Comparison of ENCODE assay signal across 10 cellular contexts in the genomic region with DNA sequence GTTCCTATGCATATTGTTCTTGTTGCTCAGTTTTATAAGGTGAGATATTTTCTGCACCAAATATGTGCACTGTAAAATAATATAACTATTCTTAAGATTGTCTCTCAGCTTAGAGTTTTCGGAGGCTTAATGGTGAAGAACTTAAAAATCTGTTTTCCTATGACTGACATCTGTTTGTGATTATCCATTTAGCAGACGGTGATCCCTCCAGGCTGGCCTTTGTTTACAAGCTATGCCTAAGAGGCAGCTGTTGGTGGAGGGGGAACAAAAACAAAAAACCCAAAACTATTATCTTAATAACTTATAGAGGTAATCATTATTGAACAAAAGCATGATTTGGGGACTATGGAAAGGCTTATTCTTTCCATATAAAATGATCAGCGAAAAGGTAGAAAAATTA. TPM values are rescaled to one million over a fixed set of nuclear protein-coding genes. Genes with fewer than 3 reads are reported as not detected.
A peak's percentile ranks its signal among the peaks of the same experiment; 100 is the strongest.
DNase-seq lines count a peak whose midpoint lies in the region; ATAC-seq and TF ChIP-seq lines count a peak whose summit lies in the region.
"Had no signal": no experiment of that assay in that cellular context is flagged by ENCODE, and none has a peak within 500 bp of the region (broad histone marks: within the 10 kb centered on the region; RNA-seq: fewer than 3 reads in every experiment).

No MANE protein-coding gene starts in this region.

- H3K9me3 ChIP-seq in suprapubic skin, result no peaks in the 10 kb centered on the region

- peaks cover 4% of the 10 kb centered on the region in 2 donors for H3K9me3 Mint-ChIP-seq in activated T-cell treated with anti-CD3 and anti-CD28 coated beads, Interleukin-2, amount 50 U/mL, for 72 hours
- H3K9me3 Mint-ChIP-seq in progenitor cell of endocrine pancreas (ENCODE audit: low read depth), result peaks cover 12% of the 10 kb centered on the region

- no peak for TF ChIP-seq EP300 in suprapubic skin (IDR thresholded peaks at IDR 0.05)

- no peak for TF ChIP-seq CTCF in suprapubic skin (IDR thresholded peaks at IDR 0.05)
- no peak for TF ChIP-seq CTCF in progenitor cell of endocrine pancreas (IDR thresholded peaks at IDR 0.05; ENCODE audit: unreplicated experiment)

- peaks cover 47% of the 10 kb centered on the region for H3K4me1 Mint-ChIP-seq in activated T-cell treated with anti-CD3 and anti-CD28 coated beads, Interleukin-2, amount 50 U/mL, for 72 hours (ENCODE audit: low read depth)
- H3K4me1 Mint-ChIP-seq in progenitor cell of endocrine pancreas (ENCODE audit: low read depth), result no peaks in the 10 kb centered on the region

- H3K27ac ChIP-seq in suprapubic skin, result peak overlapping the region; percentile 51

- H3K27me3 ChIP-seq in suprapubic skin, result no peaks in the 10 kb centered on the region

- no peak for DNase-seq in activated T-cell treated with anti-CD3 and anti-CD28 coated beads, Interleukin-2, amount 50 U/mL, for 72 hours
- DNase-seq in activated T-cell treated with anti-CD3 and anti-CD28 coated beads, Interleukin-2, amount 50 U/mL, for 48 hours, result no peak
- DNase-seq in RPMI7951 (ENCODE audit: low read depth), result peak; percentile 53
- DNase-seq in fibroblast of gingiva (ENCODE audit: low read depth), result peak; percentile 53
- no peak for DNase-seq in suprapubic skin (ENCODE audit: low spot score in 2 of 2)
- no peak for DNase-seq in activated CD4-positive, alpha-beta T cell treated with anti-CD3 and anti-CD28 coated beads for 48 hours
- DNase-seq in progenitor cell of endocrine pancreas (ENCODE audit: low spot score, unreplicated experiment), result no peak
- DNase-seq: effector CD8-positive, alpha-beta T cell; NCI-H1048 had no signal

- H3K4me3 Mint-ChIP-seq in activated T-cell treated with anti-CD3 and anti-CD28 coated beads, Interleukin-2, amount 50 U/mL, for 72 hours, result peak overlapping the region; percentile 72 to 93
- no peak overlapping the region for H3K4me3 Mint-ChIP-seq in progenitor cell of endocrine pancreas (ENCODE audit: low read depth)

- WGBS in suprapubic skin, result 65% methylated on average over 3 of the region's 3 CpGs

- H3K36me3 ChIP-seq in suprapubic skin, result no peaks in the 10 kb centered on the region

- no peak for TF ChIP-seq POLR2A in suprapubic skin (IDR thresholded peaks at IDR 0.05)

- H3K4me1 ChIP-seq in suprapubic skin, result peaks cover 15% of the 10 kb centered on the region

- H3K4me3 ChIP-seq in suprapubic skin, result peak overlapping the region; percentile 28

- no peaks in the 10 kb centered on the region for H3K27me3 Mint-ChIP-seq in activated T-cell treated with anti-CD3 and anti-CD28 coated beads, Interleukin-2, amount 50 U/mL, for 72 hours (ENCODE audit: low read depth)
- no peaks in the 10 kb centered on the region for H3K27me3 Mint-ChIP-seq in progenitor cell of endocrine pancreas

- ATAC-seq in activated T-cell treated with anti-CD3 and anti-CD28 coated beads, Interleukin-2, amount 50 U/mL, for 72 hours (replicated peaks in 1 of 2), result no peak
- ATAC-seq in HG03095 (IDR thresholded peaks at IDR 0.05; ENCODE audit: unreplicated experiment), result no peak

- peaks cover 1 to 8% of the 10 kb centered on the region in 2 donors for H3K36me3 Mint-ChIP-seq in activated T-cell treated with anti-CD3 and anti-CD28 coated beads, Interleukin-2, amount 50 U/mL, for 72 hours (ENCODE audit: insufficient read depth in 2 of 2)
- no peaks in the 10 kb centered on the region for H3K36me3 Mint-ChIP-seq in progenitor cell of endocrine pancreas (ENCODE audit: insufficient read depth)

- peak overlapping the region; percentile 97 for H3K27ac Mint-ChIP-seq in activated T-cell treated with anti-CD3 and anti-CD28 coated beads, Interleukin-2, amount 50 U/mL, for 72 hours
- H3K27ac Mint-ChIP-seq in progenitor cell of endocrine pancreas, result no peak overlapping the region

RNA-seq across cellular contexts. Expression of a gene that starts 0.7 kb away (rescaled TPM):
- total RNA-seq in activated T-cell treated with anti-CD3 and anti-CD28 coated beads, Interleukin-2, amount 50 U/mL, for 72 hours, result 1 to 10 TPM; 1.3 to 3.0 TPM
- 10.7 and 16.2 TPM in 2 replicates for total RNA-seq in RPMI7951 (2014; rRNA removed; shearing (Covaris generic))
- 1 to 10 TPM in 2 of 4 donors, under 1 TPM in 2; 0.49 to 2.2 (median 0.99) TPM for total RNA-seq in suprapubic skin
- total RNA-seq in progenitor cell of endocrine pancreas, result not detected in 2 replicates

Comparison
In these comparisons a context has a peak if more than half of its experiments do, and no peak if none do; other contexts are left out.
1. DNase-seq: peak in RPMI7951 (single experiment) and fibroblast of gingiva (single experiment); none in activated T-cell treated with anti-CD3 and anti-CD28 coated beads, Interleukin-2, amount 50 U/mL, for 72 hours (0 of 2), activated T-cell treated with anti-CD3 and anti-CD28 coated beads, Interleukin-2, amount 50 U/mL, for 48 hours (0 of 2), suprapubic skin (0 of 2), activated CD4-positive, alpha-beta T cell treated with anti-CD3 and anti-CD28 coated beads for 48 hours (single experiment) and progenitor cell of endocrine pancreas (single experiment).